Comparison of ENCODE assay signal across 1 cellular context in the genomic region with DNA sequence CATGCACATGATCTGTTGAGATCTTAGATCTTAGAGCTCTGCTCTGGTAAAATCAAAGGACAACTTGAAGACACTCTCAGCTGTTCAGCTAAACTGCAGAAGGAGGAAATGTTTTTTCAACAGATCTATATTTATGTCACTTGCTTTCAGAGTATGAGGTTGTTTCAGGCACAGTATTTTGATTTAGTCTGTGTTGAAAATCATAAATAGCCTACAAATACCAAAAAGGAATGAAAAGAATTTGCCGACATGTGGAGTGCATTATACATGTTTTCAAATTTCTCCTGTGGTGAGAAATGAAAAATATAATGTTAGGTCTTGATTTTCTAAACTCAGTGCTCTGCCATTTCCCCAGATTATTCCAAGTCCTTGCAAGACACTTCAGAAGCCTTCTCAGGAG.
TF ChIP-seq lines count a peak whose summit lies in the region.

No MANE protein-coding gene starts in this region.

TF ChIP-seq in IMR-90, 13 proteins besides CTCF, POLR2A, EP300 and RAD21 (continued from another document):
- TF ChIP-seq ELK1 (IDR thresholded peaks at IDR 0.05; ENCODE audit: borderline replicate concordance, low read depth, low read length): no peak
- no peak for TF ChIP-seq CEBPB (IDR thresholded peaks at IDR 0.05; ENCODE audit: low read depth, low read length)
